Comparison of ENCODE assay signal across 11 cellular contexts in genomic region chr22:39171623-39172264, GRCh38. TPM values are rescaled to one million over a fixed set of nuclear protein-coding genes. Genes with fewer than 3 reads are reported as not detected.
DNase-seq lines count a peak whose midpoint lies in the region; ATAC-seq and TF ChIP-seq lines count a peak whose summit lies in the region.
"Had no signal": no experiment of that assay in that cellular context is flagged by ENCODE, and none has a peak within 500 bp of the region (broad histone marks: within the 10 kb centered on the region; RNA-seq: fewer than 3 reads in every experiment).

No MANE protein-coding gene starts in this region.

- no peak for ATAC-seq in HG03039 (IDR thresholded peaks at IDR 0.05; ENCODE audit: unreplicated experiment)

- CTCF ChIA-PET in A673 (lab: Charles Lee) = interaction anchor here (0.6 to 1.8 kb wide), 3 partner anchors 135 to 357 kb away, joined by 6 to 15 read pairs (median 12); no protein-coding TSS in a partner anchor

- POLR2A ChIA-PET in A673 (lab: Charles Lee; ENCODE audit: low non-redundant PET) = interaction anchor here (0.9 kb wide), 1 partner anchor 357 kb away, joined by 3 read pairs; no protein-coding TSS in a partner anchor

- peaks cover 13% of the 10 kb centered on the region for H3K27me3 Mint-ChIP-seq in endothelial cell (ENCODE audit: unreplicated experiment)

- no peaks in the 10 kb centered on the region for H3K9me3 ChIP-seq in spleen
- no peaks in the 10 kb centered on the region for H3K9me3 ChIP-seq in A673 (ENCODE audit: low read depth, low read length, poor library complexity, severe bottlenecking)
- H3K9me3 ChIP-seq: transverse colon had no signal

- no TSS peak for BruUV-seq in A673 (replicated peaks; lab: Mats Ljungman, UMichigan)

- WGBS in spleen, 5 donors = 41 to 72% (median 62%) methylated on average over 12 to 17 of the region's 17 CpGs

- no peaks in the 10 kb centered on the region for H3K9me3 Mint-ChIP-seq in endothelial cell (ENCODE audit: unreplicated experiment)

- peaks cover 33 to 65% (median 62%) of the 10 kb centered on the region in 6 donors for H3K4me1 ChIP-seq in spleen
- peaks cover 20% of the 10 kb centered on the region for H3K4me1 ChIP-seq in A673 (ENCODE audit: insufficient read depth, low read length, poor library complexity, severe bottlenecking)

- H3K27ac ChIP-seq in spleen (peak overlapping the region in 3 of 8 donors; percentile 37 to 89 (median 62)), A673 (ENCODE audit: low read depth, low read length, poor library complexity, severe bottlenecking) (no peak overlapping the region)

- intact Hi-C loops in spleen (cut with DNase I; ENCODE audit: low total_unique reads) = loop anchor here (2.0 to 10.0 kb wide), 3 partner anchors 65 to 343 kb away; no protein-coding TSS in a partner anchor
- intact Hi-C loops in A673 (cut with micrococcal nuclease; ENCODE audit: unreplicated experiment) = loop anchor here (2.0 to 10.0 kb wide), 4 partner anchors 73 to 873 kb away; partner anchors contain the start of gene PDGFB

- DNase-seq in activated effector memory CD4-positive, alpha-beta T cell treated with anti-CD3 and anti-CD28 coated beads, Interleukin-2, amount 50 U/mL, for 16 hours = peak; percentile 57
- DNase-seq in activated effector memory CD4-positive, alpha-beta T cell treated with Interleukin-2 at 50 U/mL for 16 hours = no peak
- DNase-seq in LHCN-M2 (ENCODE audit: low read depth) (peak; percentile 53), endothelial cell (ENCODE audit: low spot score) (no peak), spleen (peak; percentile 78), A673 (ENCODE audit: low spot score) (no peak)
- no peak for DNase-seq in activated CD8-positive, alpha-beta memory T cell treated with anti-CD3 and anti-CD28 coated beads, Interleukin-2, amount 50 U/mL, for 48 hours
- DNase-seq: EL, NCI-H1417 treated with DMSO at 0.1 percent for 48 hours, transverse colon had no signal

- H3K36me3 Mint-ChIP-seq in endothelial cell (ENCODE audit: low read depth, unreplicated experiment) = no peaks in the 10 kb centered on the region

- H3K27ac Mint-ChIP-seq in endothelial cell (ENCODE audit: unreplicated experiment) = peak overlapping the region; percentile 45

- TF ChIP-seq CTCF in endothelial cell (IDR thresholded peaks at IDR 0.05; ENCODE audit: unreplicated experiment) = no peak
- TF ChIP-seq CTCF in spleen (IDR thresholded peaks at IDR 0.05 in 8 of 11, conservative IDR thresholded peaks at IDR 0.05 in 3 of 11) = no peak
- no peak for TF ChIP-seq CTCF in A673 (conservative IDR thresholded peaks at IDR 0.05; ENCODE audit: low read depth, low read length)

- no peak for TF ChIP-seq POLR2A in spleen (IDR thresholded peaks at IDR 0.05)

- H3K27me3 ChIP-seq in spleen (replicated peaks in 1 of 7) (peaks cover 0 to 8% (median 0%) of the 10 kb centered on the region in 7 donors), A673 (replicated peaks; ENCODE audit: insufficient read depth, low read depth, low read length, poor library complexity) (no peaks in the 10 kb centered on the region)

- H3K36me3 ChIP-seq in spleen (no peaks in the 10 kb centered on the region), A673 (ENCODE audit: insufficient read depth, low read length, poor library complexity, severe bottlenecking) (no peaks in the 10 kb centered on the region)
- H3K36me3 ChIP-seq: transverse colon had no signal

- H3K4me1 Mint-ChIP-seq in endothelial cell (ENCODE audit: unreplicated experiment) = peaks cover 48% of the 10 kb centered on the region

- H3K4me3 Mint-ChIP-seq in endothelial cell (ENCODE audit: unreplicated experiment) = no peak overlapping the region

- H3K4me3 ChIP-seq in spleen = no peak overlapping the region
- no peak overlapping the region for H3K4me3 ChIP-seq in A673 (ENCODE audit: low read depth, low read length, poor library complexity, severe bottlenecking)

RNA-seq across cellular contexts. Expression of gene CBX7, which starts 19.3 kb away (rescaled TPM):
- total RNA-seq in LHCN-M2 (2014; rRNA removed) = 1.3 and 3.3 TPM in 2 replicates
- 3.7 TPM for polyA plus RNA-seq in LHCN-M2 (2012)
- total RNA-seq in endothelial cell (ENCODE audit: unreplicated experiment) = 3.5 TPM
- 10 to 100 TPM; 50.9 to 99.4 (median 64.6) TPM for total RNA-seq in spleen
- 10 to 100 TPM; 20.2 to 62.0 (median 26.8) TPM for polyA plus RNA-seq in spleen
- total RNA-seq in A673 (2021) = 2.8 and 3.8 TPM in 2 replicates

Comparison
In these comparisons a context has a peak if more than half of its experiments do, and no peak if none do; other contexts are left out.
1. DNase-seq: peak in activated effector memory CD4-positive, alpha-beta T cell treated with anti-CD3 and anti-CD28 coated beads, Interleukin-2, amount 50 U/mL, for 16 hours (single experiment), LHCN-M2 (single experiment) and spleen (single experiment); none in activated effector memory CD4-positive, alpha-beta T cell treated with Interleukin-2 at 50 U/mL for 16 hours (single experiment), endothelial cell (single experiment), activated CD8-positive, alpha-beta memory T cell treated with anti-CD3 and anti-CD28 coated beads, Interleukin-2, amount 50 U/mL, for 48 hours (single experiment) and A673 (single experiment).
2. RNA of gene CBX7, which starts 19.3 kb away (total RNA-seq): 50.9 to 99.4 TPM in spleen; 3.5 TPM in endothelial cell (single experiment), 1.3 to 3.3 TPM in LHCN-M2 and 2.8 to 3.8 TPM in A673; every median in the first group is over 10 times any median in the second.